In genomic region chr17:43334744-43335400, GRCh38 we compare ENCODE assay signal across 1 cellular context.
TF ChIP-seq lines count a peak whose summit lies in the region.

No MANE protein-coding gene starts in this region.

TF ChIP-seq in WTC11, 78 proteins besides CTCF, POLR2A, EP300 and RAD21 (continued from another document):
- TF ChIP-seq E2F5 (CRISPR knock-in tag; IDR thresholded peaks at IDR 0.05): no peak
